14 cellular contexts compared by ENCODE assay signal in the genomic region with DNA sequence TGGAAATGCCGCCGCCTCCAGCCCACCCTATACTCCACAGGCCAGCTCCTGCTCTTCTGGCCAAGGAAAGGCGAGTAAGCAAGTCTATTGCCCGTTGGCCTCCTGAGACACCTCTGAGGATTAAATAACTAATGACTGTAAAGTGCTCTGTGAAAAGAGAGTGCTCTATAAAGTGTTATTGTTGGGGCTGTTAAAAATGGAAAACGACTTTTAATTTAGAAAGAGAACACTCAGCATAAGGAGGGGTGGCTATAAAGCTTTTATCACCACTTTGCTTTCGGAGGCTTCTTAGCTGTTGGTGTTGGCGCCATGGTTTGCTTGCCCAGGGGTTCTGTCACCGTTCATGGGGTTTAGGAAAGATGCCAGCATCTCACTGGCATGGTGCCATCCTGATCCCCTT.
"Had no signal": no experiment of that assay in that cellular context is flagged by ENCODE, and none has a peak within 500 bp of the region (broad histone marks: within the 10 kb centered on the region; RNA-seq: fewer than 3 reads in every experiment).

No MANE protein-coding gene starts in this region.

- ATAC-seq: left lung; stimulated activated memory B cell treated with anti-CD40 and anti-IgM and Interleukin-4, amounts not matched to agents 10 μg/mL and 1 μg/mL and 100 μg/mL, for 72 hours had no signal

- FAIRE-seq: frontal cortex, TTC549 had no signal

- DNase-seq: activated CD4-positive, alpha-beta T cell treated with anti-CD3 and anti-CD28 coated beads, Interleukin-2, amount 50 U/mL, for 48 hours; activated gamma-delta T cell; cortex of kidney; effector CD4-positive, alpha-beta T cell; left lung; nephron progenitor cell; nucleus accumbens; posterior cingulate gyrus; sigmoid colon; stimulated activated CD4-positive, alpha-beta T cell treated with anti-CD3 and anti-CD28 coated beads, Interleukin-4, amount 100 ng/mL, for 24 hours; testis had no signal
